9 cellular contexts compared by ENCODE assay signal in genomic region chr2:130183500-130184373, GRCh38. TPM values are rescaled to one million over a fixed set of nuclear protein-coding genes. Genes with fewer than 3 reads are reported as not detected.
DNase-seq lines count a peak whose midpoint lies in the region; ATAC-seq and TF ChIP-seq lines count a peak whose summit lies in the region.
"Had no signal": no experiment of that assay in that cellular context is flagged by ENCODE, and none has a peak within 500 bp of the region (broad histone marks: within the 10 kb centered on the region; RNA-seq: fewer than 3 reads in every experiment).

No MANE protein-coding gene starts in this region.

- no peak overlapping the region; the same call in 1 of the 2 replicates for H3K4me3 ChIP-seq in Caco-2 (ENCODE audit: low read depth, low read length)
- H3K4me3 ChIP-seq in OCI-LY7 (ENCODE audit: low read depth, low read length, poor library complexity, severe bottlenecking), result peak overlapping the region; percentile 96
- H3K4me3 ChIP-seq in neuron (ENCODE audit: low read length), result peak overlapping the region; percentile 58

- peaks cover 8% of the 10 kb centered on the region for H3K4me1 Mint-ChIP-seq in Caco-2 (ENCODE audit: low read depth, unreplicated experiment)
- peaks cover 9 to 17% of the 10 kb centered on the region in 2 donors for H3K4me1 Mint-ChIP-seq in effector memory CD8-positive, alpha-beta T cell (ENCODE audit: low read depth in 2 of 2)

- no peaks in the 10 kb centered on the region for H3K27me3 ChIP-seq in Caco-2 (replicated peaks; ENCODE audit: control insufficient read depth, insufficient read depth, low read length)
- H3K27me3 ChIP-seq in neuron (ENCODE audit: insufficient read depth, low read length), result no peaks in the 10 kb centered on the region
- H3K27me3 ChIP-seq in foreskin keratinocyte, result no peaks in the 10 kb centered on the region
- H3K27me3 ChIP-seq: gastrocnemius medialis had no signal

- peak overlapping the region; percentile 99 for H3K4me2 ChIP-seq in OCI-LY7 (ENCODE audit: low read length)

- H3K9me3 ChIP-seq in Caco-2, result no peaks in the 10 kb centered on the region
- H3K9me3 ChIP-seq in OCI-LY7 (ENCODE audit: low read length), result no peaks in the 10 kb centered on the region
- H3K9me3 ChIP-seq in neuron (ENCODE audit: low read length), result no peaks in the 10 kb centered on the region
- H3K9me3 ChIP-seq: gastrocnemius medialis had no signal

- H3K9me2 ChIP-seq in OCI-LY7 (ENCODE audit: insufficient read depth, low read length), result no peaks in the 10 kb centered on the region

- no peak overlapping the region for H2AFZ ChIP-seq in OCI-LY7 (ENCODE audit: low read length)
- no peak overlapping the region for H2AFZ ChIP-seq in neuron (ENCODE audit: low read depth, low read length)

- TF ChIP-seq POLR2A in GM18505 (IDR thresholded peaks at IDR 0.05; ENCODE audit: borderline replicate concordance, extremely low read depth, insufficient read depth, insufficient read length), result no peak

- H3K9me3 Mint-ChIP-seq in Caco-2 (ENCODE audit: unreplicated experiment), result no peaks in the 10 kb centered on the region
- H3K9me3 Mint-ChIP-seq in effector memory CD8-positive, alpha-beta T cell, result no peaks in the 10 kb centered on the region

- POLR2A ChIA-PET in Caco-2 (lab: Charles Lee) (no interaction called here), OCI-LY7 (lab: Charles Lee) (no interaction called here)

- peak overlapping the region; percentile 96 for H3K4me3 Mint-ChIP-seq in Caco-2 (ENCODE audit: unreplicated experiment)
- H3K4me3 Mint-ChIP-seq in effector memory CD8-positive, alpha-beta T cell, result peak overlapping the region; percentile 63 to 76

- H3K27ac Mint-ChIP-seq in Caco-2 (ENCODE audit: unreplicated experiment), result peak overlapping the region; percentile 80
- H3K27ac Mint-ChIP-seq in effector memory CD8-positive, alpha-beta T cell, result peak overlapping the region; percentile 60 to 88

- H3K27ac ChIP-seq in OCI-LY7 (ENCODE audit: low read depth, low read length, poor library complexity, severe bottlenecking) (peak overlapping the region; percentile 51), foreskin keratinocyte (no peak overlapping the region)

- H3K36me3 ChIP-seq in Caco-2 (ENCODE audit: control insufficient read depth, insufficient read depth, low read length) (peaks cover 2% of the 10 kb centered on the region; the same call in 1 of the 2 replicates), OCI-LY7 (ENCODE audit: insufficient read depth, low read length) (peaks cover 26% of the 10 kb centered on the region), neuron (ENCODE audit: insufficient read depth, low read length) (peaks cover 6% of the 10 kb centered on the region)

- no peak for ATAC-seq in effector memory CD8-positive, alpha-beta T cell (replicated peaks)
- no peak for ATAC-seq in GM18505 (IDR thresholded peaks at IDR 0.05; ENCODE audit: unreplicated experiment)
- no peak for ATAC-seq in HG03280 (IDR thresholded peaks at IDR 0.05; ENCODE audit: unreplicated experiment)
- ATAC-seq in foreskin keratinocyte, result no peak
- ATAC-seq: gastrocnemius medialis had no signal

- CTCF ChIA-PET in Caco-2 (lab: Charles Lee) (interaction anchor here (0.6 kb wide), 1 partner anchor 261 kb away, joined by 3 read pairs; no protein-coding TSS in a partner anchor), OCI-LY7 (lab: Charles Lee; ENCODE audit: unreplicated experiment) (no interaction called here)

- TF ChIP-seq CTCF in Caco-2 (IDR thresholded peaks at IDR 0.05; ENCODE audit: insufficient read depth in 1 of 2, low read depth in 1 of 2, low read length in 1 of 2, severe bottlenecking in 1 of 2, unreplicated experiment in 1 of 2) (no peak), OCI-LY7 (conservative IDR thresholded peaks at IDR 0.05; ENCODE audit: low read length) (no peak), foreskin keratinocyte (conservative IDR thresholded peaks at IDR 0.05) (no peak)

- peaks cover 67% of the 10 kb centered on the region for H3K36me3 Mint-ChIP-seq in Caco-2 (ENCODE audit: insufficient read depth, unreplicated experiment)
- H3K36me3 Mint-ChIP-seq in effector memory CD8-positive, alpha-beta T cell (ENCODE audit: insufficient read depth), result peaks cover 16% of the 10 kb centered on the region

- no peaks in the 10 kb centered on the region for H3K27me3 Mint-ChIP-seq in Caco-2 (ENCODE audit: insufficient read depth, unreplicated experiment)
- H3K27me3 Mint-ChIP-seq in effector memory CD8-positive, alpha-beta T cell, result no peaks in the 10 kb centered on the region

- intact Hi-C loops in Caco-2 (cut with micrococcal nuclease; ENCODE audit: unreplicated experiment), result no loop called here
- intact Hi-C loops in OCI-LY7 (cut with micrococcal nuclease; ENCODE audit: unreplicated experiment), result loop anchor here (2.0 to 5.0 kb wide), 3 partner anchors 36 to 204 kb away; partner anchors contain the start of genes CCDC74B and IMP4

- BruUV-seq in Caco-2 (replicated peaks; lab: Mats Ljungman, UMichigan) (no TSS peak), OCI-LY7 (replicated peaks; lab: Mats Ljungman, UMichigan) (TSS peak; percentile 51)

- H3K79me2 ChIP-seq in OCI-LY7 (ENCODE audit: insufficient read depth, low read depth, low read length), result peaks cover 49% of the 10 kb centered on the region

- H4K20me1 ChIP-seq in OCI-LY7 (ENCODE audit: insufficient read depth, low read length), result no peaks in the 10 kb centered on the region

- H3K4me1 ChIP-seq in Caco-2, result peaks cover 8% of the 10 kb centered on the region; the same call in 1 of the 2 replicates
- H3K4me1 ChIP-seq in OCI-LY7 (ENCODE audit: insufficient read depth, low read length, poor library complexity, severe bottlenecking), result peaks cover 21% of the 10 kb centered on the region
- peaks cover 21% of the 10 kb centered on the region for H3K4me1 ChIP-seq in neuron (ENCODE audit: insufficient read depth, low read length)
- H3K4me1 ChIP-seq in foreskin keratinocyte, result no peaks in the 10 kb centered on the region

- no peak for DNase-seq in Caco-2
- DNase-seq in OCI-LY7 (ENCODE audit: low spot score), result no peak
- DNase-seq in effector memory CD8-positive, alpha-beta T cell, result no peak
- DNase-seq in iPS-NIHi11 (ENCODE audit: low spot score), result no peak
- DNase-seq in foreskin keratinocyte, result no peak

RNA-seq across cellular contexts. Expression of gene MZT2B, which starts 1.7 kb away (rescaled TPM):
- total RNA-seq in Caco-2 (2022), result 384 and 408 TPM in 2 replicates
- total RNA-seq in OCI-LY7 (2014; rRNA removed; shearing (Covaris generic)), result 591 and 617 TPM in 2 replicates
- 474 and 494 TPM in 2 replicates for total RNA-seq in OCI-LY7 (2022)
- 365 and 366 TPM in 2 replicates for total RNA-seq in foreskin keratinocyte
- 423 and 518 TPM in 2 replicates for polyA plus RNA-seq in foreskin keratinocyte

RNA-seq across cellular contexts. Expression of gene SMPD4, which starts 2.3 kb away (rescaled TPM):
- total RNA-seq in Caco-2 (2022) (140 and 141 TPM in 2 replicates), OCI-LY7 (2022) (93.8 and 95.1 TPM in 2 replicates), foreskin keratinocyte (60.2 and 63.4 TPM in 2 replicates)
- total RNA-seq in OCI-LY7 (2014; rRNA removed; shearing (Covaris generic)), result 52.0 and 61.9 TPM in 2 replicates
- 56.1 and 59.2 TPM in 2 replicates for polyA plus RNA-seq in foreskin keratinocyte

RNA-seq across cellular contexts. Expression of gene TUBA3E, which starts 14.5 kb away (rescaled TPM):
- total RNA-seq in Caco-2 (2022) (0.57 TPM in 1 of 2 replicates, not detected in the other), OCI-LY7 (2022) (not detected in 2 replicates), foreskin keratinocyte (not detected in 2 replicates)
- not detected in 2 replicates for total RNA-seq in OCI-LY7 (2014; rRNA removed; shearing (Covaris generic))
- not detected in 2 replicates for polyA plus RNA-seq in foreskin keratinocyte
- total RNA-seq: gastrocnemius medialis had no signal

RNA-seq across cellular contexts. Expression of gene CCDC74B, which starts 38.8 kb away (rescaled TPM):
- total RNA-seq in Caco-2 (2022) (1.2 and 1.6 TPM in 2 replicates), OCI-LY7 (2022) (2.6 and 4.2 TPM in 2 replicates), foreskin keratinocyte (4.9 and 9.7 TPM in 2 replicates)
- total RNA-seq in OCI-LY7 (2014; rRNA removed; shearing (Covaris generic)), result 2.4 and 2.6 TPM in 2 replicates
- 5.6 and 11.3 TPM in 2 replicates for polyA plus RNA-seq in foreskin keratinocyte

RNA-seq across cellular contexts. Expression of gene POTEF, which starts 54.7 kb away (rescaled TPM):
- total RNA-seq in Caco-2 (2022) (20.1 and 21.8 TPM in 2 replicates), OCI-LY7 (2022) (not detected in 2 replicates), foreskin keratinocyte (not detected in 2 replicates)
- total RNA-seq in OCI-LY7 (2014; rRNA removed; shearing (Covaris generic)), result not detected in 2 replicates
- polyA plus RNA-seq in foreskin keratinocyte, result not detected in 2 replicates
- total RNA-seq: gastrocnemius medialis had no signal
